10 cellular contexts compared by ENCODE assay signal in the genomic region with DNA sequence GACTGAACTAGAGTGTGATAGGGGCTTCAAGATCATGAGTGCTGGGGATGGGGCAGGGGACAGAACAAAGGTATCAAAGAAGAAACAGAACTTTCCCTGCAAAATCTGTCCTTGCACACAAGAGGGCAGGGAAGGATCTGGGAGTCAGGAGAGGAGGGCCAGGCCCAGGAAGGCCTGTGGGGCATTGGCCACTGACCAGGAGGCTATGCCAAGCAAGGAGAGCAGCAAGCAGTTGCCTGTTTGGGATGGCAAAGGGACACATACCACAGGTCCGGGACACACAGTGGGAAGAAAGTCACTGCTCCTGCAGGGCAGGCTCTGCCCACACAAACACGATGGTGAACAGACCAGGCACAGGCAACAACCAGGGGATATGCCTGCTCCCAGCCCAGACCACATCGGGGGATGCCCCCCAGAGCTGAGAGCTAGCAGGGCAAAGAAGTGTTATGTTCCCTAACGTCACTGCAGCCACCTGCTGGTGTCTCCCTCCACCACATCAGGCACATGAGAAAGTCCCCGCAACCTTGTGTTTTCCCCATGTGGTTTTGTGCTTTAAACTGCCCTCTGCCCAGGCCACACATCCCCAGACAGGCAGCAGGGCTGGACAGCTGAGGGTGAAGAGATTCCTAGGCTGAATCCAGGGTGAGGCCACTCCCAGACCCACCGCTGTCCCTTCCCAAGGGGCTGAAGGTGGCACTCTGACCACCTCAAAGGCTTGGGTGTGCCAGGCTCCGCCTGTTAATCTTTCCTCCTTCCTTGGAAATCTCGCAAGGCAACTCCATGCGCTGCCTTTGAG. TPM values are rescaled to one million over a fixed set of nuclear protein-coding genes. Genes with fewer than 3 reads are reported as not detected.
DNase-seq lines count a peak whose midpoint lies in the region; ATAC-seq and TF ChIP-seq lines count a peak whose summit lies in the region.
"Had no signal": no experiment of that assay in that cellular context is flagged by ENCODE, and none has a peak within 500 bp of the region (broad histone marks: within the 10 kb centered on the region; RNA-seq: fewer than 3 reads in every experiment).

No MANE protein-coding gene starts in this region.

- no peak overlapping the region for H3K27ac ChIP-seq in CD4-positive, alpha-beta memory T cell (ENCODE audit: low read depth, low read length)
- H3K27ac ChIP-seq in caudate nucleus (ENCODE audit: low read depth, low read length), result no peak overlapping the region
- H3K27ac ChIP-seq: ovary had no signal

- H3K36me3 ChIP-seq in CD4-positive, alpha-beta memory T cell (ENCODE audit: insufficient read depth, low read length), result peaks cover 15% of the 10 kb centered on the region
- H3K36me3 ChIP-seq: ovary had no signal

- no peaks in the 10 kb centered on the region for H3K27me3 Mint-ChIP-seq in CD4-positive, alpha-beta memory T cell
- H3K27me3 Mint-ChIP-seq in activated T-cell treated with anti-CD3 and anti-CD28 coated beads, Interleukin-2, amount 50 U/mL, for 72 hours (ENCODE audit: low read depth), result no peaks in the 10 kb centered on the region
- no peaks in the 10 kb centered on the region for H3K27me3 Mint-ChIP-seq in mesothelial cell of epicardium (ENCODE audit: low read depth)

- H3K4me3 Mint-ChIP-seq in CD4-positive, alpha-beta memory T cell, result peak overlapping the region in 1 of 8 donors; percentile 49
- H3K4me3 Mint-ChIP-seq in activated T-cell treated with anti-CD3 and anti-CD28 coated beads, Interleukin-2, amount 50 U/mL, for 72 hours, result no peak overlapping the region
- H3K4me3 Mint-ChIP-seq in mesothelial cell of epicardium, result no peak overlapping the region

- TF ChIP-seq CTCF in mesothelial cell of epicardium (IDR thresholded peaks at IDR 0.05; ENCODE audit: unreplicated experiment), result no peak

- H3K9me3 Mint-ChIP-seq in CD4-positive, alpha-beta memory T cell, result no peaks in the 10 kb centered on the region
- H3K9me3 Mint-ChIP-seq in activated T-cell treated with anti-CD3 and anti-CD28 coated beads, Interleukin-2, amount 50 U/mL, for 72 hours, result no peaks in the 10 kb centered on the region
- H3K9me3 Mint-ChIP-seq in mesothelial cell of epicardium, result no peaks in the 10 kb centered on the region

- POLR2A ChIA-PET in CD4-positive, alpha-beta memory T cell (lab: Charles Lee; ENCODE audit: partially characterized antibody), result interaction anchor here (0.7 kb wide), 1 partner anchor 81 kb away, joined by 3 read pairs; no protein-coding TSS in a partner anchor

- H3K4me1 Mint-ChIP-seq in CD4-positive, alpha-beta memory T cell, result peaks cover 0 to 2% (median 0%) of the 10 kb centered on the region in 4 donors
- H3K4me1 Mint-ChIP-seq in activated T-cell treated with anti-CD3 and anti-CD28 coated beads, Interleukin-2, amount 50 U/mL, for 72 hours (ENCODE audit: low read depth), result peaks cover 25% of the 10 kb centered on the region
- peaks cover 8% of the 10 kb centered on the region for H3K4me1 Mint-ChIP-seq in mesothelial cell of epicardium

- CTCF ChIA-PET in CD4-positive, alpha-beta memory T cell (lab: Charles Lee; ENCODE audit: partially characterized antibody), result interaction anchor here (2.8 to 13.4 kb wide), 6 partner anchors 11 to 144 kb away, joined by 9 to 488 read pairs (median 48); a partner anchor contains a TSS

- DNase-seq in CD4-positive, alpha-beta memory T cell, result no peak
- DNase-seq in activated T-cell treated with anti-CD3 and anti-CD28 coated beads, Interleukin-2, amount 50 U/mL, for 72 hours, result peak; percentile 59 to 61
- DNase-seq in caudate nucleus (lab: John Stamatoyannopoulos, UW) (no peak), mesothelial cell of epicardium (ENCODE audit: low spot score in 2 of 2, unreplicated experiment in 2 of 2) (no peak), NCI-H526 (lab: John Stamatoyannopoulos, UW) (no peak), dermis blood vessel endothelial cell (no peak)
- DNase-seq: GF-D8, ovary had no signal

- no peaks in the 10 kb centered on the region for H3K27me3 ChIP-seq in CD4-positive, alpha-beta memory T cell (ENCODE audit: insufficient read depth, low read length)
- H3K27me3 ChIP-seq: ovary had no signal

- ATAC-seq in GM19035 (IDR thresholded peaks at IDR 0.05; ENCODE audit: unreplicated experiment), result peak; percentile 68
- peak; percentile 49 for ATAC-seq in HG03060 (IDR thresholded peaks at IDR 0.05; ENCODE audit: low read depth, unreplicated experiment)
- ATAC-seq in activated T-cell treated with anti-CD3 and anti-CD28 coated beads, Interleukin-2, amount 50 U/mL, for 72 hours (replicated peaks in 1 of 2), result peak; percentile 71 to 76

- peaks cover 15 to 64% of the 10 kb centered on the region in 2 donors for H3K36me3 Mint-ChIP-seq in CD4-positive, alpha-beta memory T cell
- peaks cover 3% of the 10 kb centered on the region in 2 donors for H3K36me3 Mint-ChIP-seq in activated T-cell treated with anti-CD3 and anti-CD28 coated beads, Interleukin-2, amount 50 U/mL, for 72 hours (ENCODE audit: insufficient read depth in 2 of 2)
- no peaks in the 10 kb centered on the region for H3K36me3 Mint-ChIP-seq in mesothelial cell of epicardium

- no peaks in the 10 kb centered on the region for H3K9me3 ChIP-seq in CD4-positive, alpha-beta memory T cell (ENCODE audit: control insufficient read depth in 1 of 2, low read length in 2 of 2)
- H3K9me3 ChIP-seq: ovary had no signal

- intact Hi-C loops in CD4-positive, alpha-beta memory T cell (cut with micrococcal nuclease), result loop anchor here (10.0 kb wide), 1 partner anchor 75 kb away; a partner anchor contains a TSS

- H3K4me1 ChIP-seq in CD4-positive, alpha-beta memory T cell (ENCODE audit: insufficient read depth, low read length), result no peaks in the 10 kb centered on the region

- H3K4me3 ChIP-seq in CD4-positive, alpha-beta memory T cell (ENCODE audit: low read length in 2 of 2), result no peak overlapping the region
- H3K4me3 ChIP-seq: ovary had no signal

- H3K27ac Mint-ChIP-seq in CD4-positive, alpha-beta memory T cell, result peak overlapping the region in 6 of 7 donors; percentile 19 to 79 (median 54)
- no peak overlapping the region for H3K27ac Mint-ChIP-seq in activated T-cell treated with anti-CD3 and anti-CD28 coated beads, Interleukin-2, amount 50 U/mL, for 72 hours
- no peak overlapping the region for H3K27ac Mint-ChIP-seq in mesothelial cell of epicardium

RNA-seq across cellular contexts. Expression of a gene that starts 53.6 kb away (rescaled TPM):
- 10 to 100 TPM; 90.3 to 94.7 TPM for total RNA-seq in CD4-positive, alpha-beta memory T cell
- 10 to 100 TPM in 1 of 2 donors, under 1 TPM in 1; 0.55 to 10.4 TPM for polyA plus RNA-seq in CD4-positive, alpha-beta memory T cell
- total RNA-seq in activated T-cell treated with anti-CD3 and anti-CD28 coated beads, Interleukin-2, amount 50 U/mL, for 72 hours, result 100 to 1,000 TPM in 1 of 2 donors, 10 to 100 TPM in 1; 91.7 to 101 TPM
- total RNA-seq in mesothelial cell of epicardium (6.5 to 7.0 TPM (median 6.9 TPM) in 3 replicates), dermis blood vessel endothelial cell (2.2 and 4.4 TPM in 2 replicates)

Comparison
In these comparisons a context has a peak if more than half of its experiments do, and no peak if none do; other contexts are left out.
1. DNase-seq: peak in activated T-cell treated with anti-CD3 and anti-CD28 coated beads, Interleukin-2, amount 50 U/mL, for 72 hours (2 of 2); none in CD4-positive, alpha-beta memory T cell (0 of 5), caudate nucleus (0 of 61), mesothelial cell of epicardium (0 of 2), NCI-H526 (0 of 2) and dermis blood vessel endothelial cell (single experiment).
2. H3K27ac Mint-ChIP-seq: peak in CD4-positive, alpha-beta memory T cell (6 of 7); none in activated T-cell treated with anti-CD3 and anti-CD28 coated beads, Interleukin-2, amount 50 U/mL, for 72 hours (single experiment) and mesothelial cell of epicardium (single experiment).
3. RNA of a gene that starts 53.6 kb away (total RNA-seq): 91.7 to 101 TPM in activated T-cell treated with anti-CD3 and anti-CD28 coated beads, Interleukin-2, amount 50 U/mL, for 72 hours and 90.3 to 94.7 TPM in CD4-positive, alpha-beta memory T cell; 6.5 to 7.0 TPM in mesothelial cell of epicardium and 2.2 to 4.4 TPM in dermis blood vessel endothelial cell; every median in the first group is over 10 times any median in the second.
4. Peak in every context shown above with its lines, with median percentiles within 50 percentile points of each other: ATAC-seq.